ENCODE assay signal across 10 cellular contexts in genomic region chr9:113609562-113610318, GRCh38.
DNase-seq lines count a peak whose midpoint lies in the region; ATAC-seq, FAIRE-seq and TF ChIP-seq lines count a peak whose summit lies in the region.
"Had no signal": no experiment of that assay in that cellular context is flagged by ENCODE, and none has a peak within 500 bp of the region (broad histone marks: within the 10 kb centered on the region; RNA-seq: fewer than 3 reads in every experiment).

No MANE protein-coding gene starts in this region.

- ATAC-seq in left lung, result peak; percentile 79
- ATAC-seq in gastrocnemius medialis, result peak; percentile 60 to 81
- ATAC-seq in T-cell (replicated peaks in 1 of 4), result no peak
- ATAC-seq in GM21717 (IDR thresholded peaks at IDR 0.05; ENCODE audit: unreplicated experiment), result no peak

- TF ChIP-seq CTCF in H1 (IDR thresholded peaks at IDR 0.05; ENCODE audit: control extremely low read depth in 1 of 3, insufficient read depth in 1 of 3, low read depth in 1 of 3, low read length in 3 of 3) (no peak), left lung (IDR thresholded peaks at IDR 0.05) (no peak), gastrocnemius medialis (IDR thresholded peaks at IDR 0.05 in 4 of 5, conservative IDR thresholded peaks at IDR 0.05 in 1 of 5) (no peak)

- peak overlapping the region; percentile 98 for H2BK12ac ChIP-seq in H1 (ENCODE audit: low read depth, low read length)

- H3K79me2 ChIP-seq in H1 (ENCODE audit: control insufficient read depth in 1 of 2, insufficient read depth in 2 of 2, low read length in 2 of 2), result no peaks in the 10 kb centered on the region

- H4K5ac ChIP-seq in H1 (ENCODE audit: insufficient read length, low read depth, low read length), result peak overlapping the region; percentile 61

- TF ChIP-seq RAD21 in Ishikawa (IDR thresholded peaks at IDR 0.05; ENCODE audit: low read depth) (no peak), H1 (IDR thresholded peaks at IDR 0.05 in 1 of 2, conservative IDR thresholded peaks at IDR 0.05 in 1 of 2; ENCODE audit: low read depth in 2 of 2, low read length in 2 of 2) (peak in 1 of 2 experiments; percentile 1; a peak in 1 of 4 replicates)

- peak overlapping the region; percentile 48 for H2AFZ ChIP-seq in H1 (ENCODE audit: low read length)

- no peak overlapping the region for H3K23ac ChIP-seq in H1 (ENCODE audit: insufficient read length)

- H3K14ac ChIP-seq in H1 (ENCODE audit: insufficient read length), result no peak overlapping the region

- H3K56ac ChIP-seq in H1 (replicated peaks; ENCODE audit: insufficient read length, low read depth, low read length), result no peak overlapping the region

- CTCF ChIA-PET in H1 (lab: Charles Lee; ENCODE audit: partially characterized antibody) (interaction anchor here (0.6 to 3.6 kb wide), 8 partner anchors 9 to 48 kb away, joined by 3 to 13 read pairs (median 4); no protein-coding TSS in a partner anchor), T-cell (lab: Charles Lee) (no interaction called here)

- H3K4me1 Mint-ChIP-seq in T-cell, result peaks cover 0 to under 1% (median 0%) of the 10 kb centered on the region in 3 donors

- 54% methylated on average over 21 of the region's 21 CpGs; no CpG with 5 or more reads in 1 of the 2 experiments for WGBS in H1 (ENCODE audit: extremely low coverage in 1 of 2, insufficient coverage in 1 of 2, insufficient read length in 1 of 2, insufficient replicate concordance in 2 of 2, low coverage in 1 of 2, low lambda C conversion rate in 2 of 2, missing lambda C conversion rate in 1 of 2), 2 experiments

- H2BK120ac ChIP-seq in H1 (replicated peaks; ENCODE audit: low read depth, low read length), result peak overlapping the region; percentile 66

- no peak overlapping the region for H3K4me3 Mint-ChIP-seq in T-cell
- H3K4me3 Mint-ChIP-seq: activated B cell treated with CpG ODN at 0.5 μM for 24 hours had no signal

- 0 out of 2 replicates have a peak overlapping the region, but pooled peaks have one; percentile 71 for H2AK5ac ChIP-seq in H1 (ENCODE audit: low read depth, low read length)

- no peak for FAIRE-seq in H1 (lab: Jason Lieb, UNC)

- H4K8ac ChIP-seq in H1 (ENCODE audit: extremely low read depth, insufficient read depth, low read length), result peak overlapping the region; percentile 71

- H3K36me3 ChIP-seq in H1 (ENCODE audit: control insufficient read depth in 2 of 4, insufficient read depth in 4 of 4, low read length in 3 of 4) (no peaks in the 10 kb centered on the region), left lung (no peaks in the 10 kb centered on the region), gastrocnemius medialis (no peaks in the 10 kb centered on the region)

- H3K27ac ChIP-seq in H1 (ENCODE audit: low read depth, low read length), result peak overlapping the region; percentile 54
- peak overlapping the region; percentile 41 to 58 for H3K27ac ChIP-seq in left lung
- peak overlapping the region; percentile 2 to 72 (median 42) for H3K27ac ChIP-seq in gastrocnemius medialis
- H3K27ac ChIP-seq: HL-60 had no signal

- H3K27me3 Mint-ChIP-seq in T-cell, result no peaks in the 10 kb centered on the region
- H3K27me3 Mint-ChIP-seq: activated B cell treated with CpG ODN at 0.5 μM for 24 hours had no signal

- peak overlapping the region; percentile 5 to 55 for H3K4me2 ChIP-seq in H1 (ENCODE audit: insufficient read depth in 1 of 2, low read depth in 2 of 2, low read length in 2 of 2)

- H2BK5ac ChIP-seq in H1 (ENCODE audit: low read depth, low read length), result peak overlapping the region; percentile 82

- peak overlapping the region in 1 of 4 experiments; percentile 27; a peak in 1 of 8 replicates for H3K4me3 ChIP-seq in H1 (ENCODE audit: extremely low read depth in 1 of 4, insufficient read depth in 2 of 4, low read depth in 3 of 4, low read length in 4 of 4)
- H3K4me3 ChIP-seq in left lung, result no peak overlapping the region
- H3K4me3 ChIP-seq in gastrocnemius medialis, result peak overlapping the region in 1 of 4 donors; percentile 25

- peak overlapping the region; percentile 83 for H4K91ac ChIP-seq in H1 (replicated peaks; ENCODE audit: insufficient read length, low read length)

- H3K9ac ChIP-seq in H1 (replicated peaks in 1 of 4; ENCODE audit: extremely low read depth in 1 of 4, low read depth in 3 of 4, low read length in 3 of 4), result peak overlapping the region in 2 of 4 experiments; percentile 38 to 46; a peak in 4 of 7 replicates

- intact Hi-C loops in left lung (cut with DNase I), result no loop called here
- intact Hi-C loops in gastrocnemius medialis (cut with DNase I; ENCODE audit: low total_unique reads), result no loop called here

- H3K36me3 Mint-ChIP-seq in T-cell, result no peaks in the 10 kb centered on the region

- H3K27me3 ChIP-seq in H1 (replicated peaks in 1 of 4; ENCODE audit: control insufficient read depth in 3 of 4, extremely low read depth in 1 of 4, insufficient read depth in 3 of 4, low read length in 3 of 4), result no peaks in the 10 kb centered on the region
- no peaks in the 10 kb centered on the region for H3K27me3 ChIP-seq in left lung
- no peaks in the 10 kb centered on the region for H3K27me3 ChIP-seq in gastrocnemius medialis

- H3K4me1 ChIP-seq in H1 (replicated peaks in 1 of 4; ENCODE audit: control insufficient read depth in 3 of 4, insufficient read depth in 4 of 4, low read length in 3 of 4) (peaks cover 10 to 17% (median 12%) of the 10 kb centered on the region in 4 experiments), left lung (peaks cover 8 to 13% of the 10 kb centered on the region in 2 donors), gastrocnemius medialis (peaks cover 15 to 19% of the 10 kb centered on the region in 2 donors)

- peak overlapping the region; percentile 72 for H3K18ac ChIP-seq in H1 (ENCODE audit: extremely low read depth, low read length)

- H3K4ac ChIP-seq in H1 (replicated peaks; ENCODE audit: insufficient read length, low read depth, low read length), result peak overlapping the region; percentile 75

- POLR2A ChIA-PET in H1 (lab: Charles Lee; ENCODE audit: partially characterized antibody) (interaction anchor here (0.8 to 4.6 kb wide), 11 partner anchors 7 to 201 kb away, joined by 3 to 40 read pairs (median 8); no protein-coding TSS in a partner anchor), T-cell (lab: Charles Lee) (no interaction called here)

- DNase-seq in H1 (ENCODE audit: low read depth in 1 of 2, low spot score in 2 of 2) (no peak), left lung (peak in 1 of 2 donors; percentile 78), gastrocnemius medialis (peak in 1 of 2 donors; percentile 42), T-cell (no peak), DMS53 treated with DMSO at 0.1 percent for 48 hours (lab: John Stamatoyannopoulos, UW; ENCODE audit: unreplicated experiment) (no peak), SW 1271 (lab: John Stamatoyannopoulos, UW) (no peak)
- DNase-seq: activated B cell treated with CpG ODN at 0.5 μM for 24 hours had no signal

- H2BK15ac ChIP-seq in H1 (ENCODE audit: low read length), result peak overlapping the region; percentile 36; the same call in 1 of the 2 replicates

- TF ChIP-seq POLR2A in H1 (IDR thresholded peaks at IDR 0.05; ENCODE audit: control extremely low read depth in 1 of 2, low read depth in 2 of 2, low read length in 2 of 2), result peak in 1 of 2 experiments; percentile 57; a peak in 2 of 3 replicates
- TF ChIP-seq POLR2A in gastrocnemius medialis (IDR thresholded peaks at IDR 0.05), result no peak

- in situ Hi-C loops in gastrocnemius medialis (cut with MboI; ENCODE audit: low sequenced_read_pairs in 4 of 4), result no loop called here

- H3K9me3 ChIP-seq in H1 (ENCODE audit: insufficient read depth in 2 of 2, low read depth in 1 of 2, low read length in 1 of 2) (no peaks in the 10 kb centered on the region), left lung (no peaks in the 10 kb centered on the region), gastrocnemius medialis (no peaks in the 10 kb centered on the region)

- TF ChIP-seq EP300 in Ishikawa (IDR thresholded peaks at IDR 0.05; ENCODE audit: borderline replicate concordance), result no peak
- TF ChIP-seq EP300 in H1 (IDR thresholded peaks at IDR 0.05; ENCODE audit: borderline replicate concordance in 1 of 2, low read depth in 2 of 2, low read length in 2 of 2), result peak in 1 of 2 experiments; percentile 37; a peak in 1 of 3 replicates

- peak overlapping the region; percentile 98 for H2BK20ac ChIP-seq in H1 (ENCODE audit: low read length)

- peaks cover 0 to 3% of the 10 kb centered on the region in 2 experiments for H4K20me1 ChIP-seq in H1 (replicated peaks in 1 of 2; ENCODE audit: control insufficient read depth in 1 of 2, insufficient read depth in 2 of 2, low read length in 2 of 2)

- no peaks in the 10 kb centered on the region for H3K79me1 ChIP-seq in H1 (ENCODE audit: low read depth, low read length)

- H3K27ac Mint-ChIP-seq in T-cell, result no peak overlapping the region
- H3K27ac Mint-ChIP-seq: activated B cell treated with CpG ODN at 0.5 μM for 24 hours had no signal

- no peaks in the 10 kb centered on the region for H3K9me3 Mint-ChIP-seq in T-cell
- H3K9me3 Mint-ChIP-seq: activated B cell treated with CpG ODN at 0.5 μM for 24 hours had no signal

- H3K23me2 ChIP-seq in H1 (ENCODE audit: low read depth, low read length), result peaks cover 6% of the 10 kb centered on the region

TF ChIP-seq in H1, 55 proteins besides CTCF, POLR2A, EP300 and RAD21 (continues in another document):
- TF ChIP-seq PHF8 (conservative IDR thresholded peaks at IDR 0.05; ENCODE audit: low read depth, low read length) (no peak), SUZ12 (IDR thresholded peaks at IDR 0.05; ENCODE audit: low read length) (no peak), SRF (IDR thresholded peaks at IDR 0.05; ENCODE audit: low read depth, low read length) (no peak), NANOG (IDR thresholded peaks at IDR 0.05; ENCODE audit: insufficient read depth, low read depth, low read length, poor library complexity, severe bottlenecking) (peak; percentile 7), TAF1 (IDR thresholded peaks at IDR 0.05; ENCODE audit: low read depth, low read length) (0 out of 2 replicates have a peak, but pooled peaks have one; percentile 39), MAX (IDR thresholded peaks at IDR 0.05) (peak; percentile 20), CBX5 (IDR thresholded peaks at IDR 0.05; ENCODE audit: low read depth, low read length) (no peak), TBP (IDR thresholded peaks at IDR 0.05; ENCODE audit: low read depth, low read length) (no peak), SP1 (IDR thresholded peaks at IDR 0.05; ENCODE audit: low read depth, low read length) (peak; percentile 86), NRF1 (IDR thresholded peaks at IDR 0.05; ENCODE audit: low read depth, low read length) (no peak), HDAC6 (IDR thresholded peaks at IDR 0.05; ENCODE audit: low read depth, low read length) (no peak), SP4 (IDR thresholded peaks at IDR 0.05; ENCODE audit: low read length) (no peak), HDAC2 (IDR thresholded peaks at IDR 0.05; ENCODE audit: borderline replicate concordance in 1 of 2, low read depth in 2 of 2, low read length in 2 of 2) (no peak), CBX8 (IDR thresholded peaks at IDR 0.05; ENCODE audit: borderline replicate concordance, low read depth, low read length) (no peak), SP2 (IDR thresholded peaks at IDR 0.05; ENCODE audit: low read length) (no peak)

Comparison
In these comparisons a context has a peak if more than half of its experiments do, and no peak if none do; other contexts are left out.
1. ATAC-seq: peak in left lung (single experiment) and gastrocnemius medialis (2 of 2); none in T-cell (0 of 4) and GM21717 (single experiment).
2. Peak in every context shown above with its lines, with median percentiles within 50 percentile points of each other: H3K27ac ChIP-seq.